8 cellular contexts compared by ENCODE assay signal in genomic region chr1:182446033-182446669, GRCh38. TPM values are rescaled to one million over a fixed set of nuclear protein-coding genes. Genes with fewer than 3 reads are reported as not detected.
DNase-seq lines count a peak whose midpoint lies in the region; FAIRE-seq and TF ChIP-seq lines count a peak whose summit lies in the region.

No MANE protein-coding gene starts in this region.

- H3K27me3 ChIP-seq in BJ (ENCODE audit: control insufficient read depth, insufficient read depth, low read length): no peaks in the 10 kb centered on the region
- H3K27me3 ChIP-seq in keratinocyte (ENCODE audit: control insufficient read depth, extremely low read depth, insufficient read depth, low read length): no peaks in the 10 kb centered on the region
- H3K27me3 ChIP-seq in testis: no peaks in the 10 kb centered on the region

- WGBS in testis, 2 donors: 19 to 23% methylated on average over 3 of the region's 3 CpGs

- H2AFZ ChIP-seq in keratinocyte (ENCODE audit: control insufficient read depth, low read length): no peak overlapping the region

- H3K27ac ChIP-seq in keratinocyte (ENCODE audit: control insufficient read depth, insufficient read depth, low read length) (no peak overlapping the region), testis (no peak overlapping the region)

- H3K36me3 ChIP-seq in BJ (ENCODE audit: control insufficient read depth, insufficient read depth, low read length): no peaks in the 10 kb centered on the region
- H3K36me3 ChIP-seq in keratinocyte (ENCODE audit: control insufficient read depth in 2 of 2, extremely low read depth in 1 of 2, insufficient read depth in 2 of 2, low read length in 2 of 2): no peaks in the 10 kb centered on the region
- no peaks in the 10 kb centered on the region for H3K36me3 ChIP-seq in testis (ENCODE audit: low read depth, missing control alignments)

- no peaks in the 10 kb centered on the region for H4K20me1 ChIP-seq in keratinocyte (ENCODE audit: control insufficient read depth, extremely low read depth, insufficient read depth, low read length)

- no peaks in the 10 kb centered on the region for H3K9me3 ChIP-seq in keratinocyte (ENCODE audit: control insufficient read depth, low read depth, low read length)
- no peaks in the 10 kb centered on the region for H3K9me3 ChIP-seq in testis

- CTCF ChIA-PET in BJ (lab: Yijun Ruan, JAX): interaction anchor here (0.9 to 1.9 kb wide), 3 partner anchors 303 to 341 kb away, joined by 4 to 9 read pairs (median 6); no protein-coding TSS in a partner anchor

- H3K79me2 ChIP-seq in keratinocyte (ENCODE audit: control insufficient read depth, insufficient read depth, low read length): no peaks in the 10 kb centered on the region

- no peak overlapping the region for H3K4me2 ChIP-seq in keratinocyte (ENCODE audit: control insufficient read depth, extremely low read depth, insufficient read depth, low read depth, low read length)

- dilution Hi-C loops in keratinocyte (cut with MboI; ENCODE audit: extremely low pct_ligation_motif_present, low sequenced_read_pairs): loop anchor here (25.0 kb wide), 1 partner anchor 141 kb away; the partner anchor contains the start of gene RNASEL

- H3K4me3 ChIP-seq in BJ (ENCODE audit: low read depth, low read length) (no peak overlapping the region), keratinocyte (ENCODE audit: control insufficient read depth in 2 of 3, extremely low read depth in 1 of 3, insufficient read depth in 2 of 3, low read depth in 1 of 3, low read length in 3 of 3) (no peak overlapping the region), testis (no peak overlapping the region)

- POLR2A ChIA-PET in BJ (lab: Charles Lee): no interaction called here

- TF ChIP-seq POLR2A in GM12891 (IDR thresholded peaks at IDR 0.05; ENCODE audit: low read depth, low read length): no peak
- TF ChIP-seq POLR2A in testis (IDR thresholded peaks at IDR 0.05): no peak

- DNase-seq in BJ (ENCODE audit: low read depth): peak; percentile 1
- DNase-seq in GM12891 (ENCODE audit: insufficient read length, low spot score): no peak
- peak; percentile 76 for DNase-seq in HT-29 (ENCODE audit: low spot score)
- peak; percentile 71 for DNase-seq in NCI-H82 treated with DMSO at 0.1 percent for 48 hours (lab: John Stamatoyannopoulos, UW; ENCODE audit: unreplicated experiment)
- DNase-seq in astrocyte of the hippocampus (ENCODE audit: low read depth, low spot score): peak; percentile 48
- DNase-seq in keratinocyte (ENCODE audit: low read depth, low spot score): no peak
- DNase-seq in testis: no peak
- DNase-seq in mesenteric fat pad (ENCODE audit: low spot score): no peak

- H3K9ac ChIP-seq in keratinocyte (ENCODE audit: control insufficient read depth, extremely low read depth, insufficient read depth, low read length): no peak overlapping the region

- H3K4me1 ChIP-seq in keratinocyte (ENCODE audit: control insufficient read depth, extremely low read depth, insufficient read depth, low read length) (no peaks in the 10 kb centered on the region), testis (no peaks in the 10 kb centered on the region)

- peak; percentile 85 for FAIRE-seq in GM12891 (lab: Jason Lieb, UNC)
- peak; percentile 58 for FAIRE-seq in keratinocyte (lab: Jason Lieb, UNC)

- intact Hi-C loops in testis (cut with DNase I; ENCODE audit: low total_unique reads): no loop called here

- peak; percentile 67 for TF ChIP-seq CTCF in BJ (IDR thresholded peaks at IDR 0.05; ENCODE audit: insufficient read depth, low read depth, low read length)
- TF ChIP-seq CTCF in keratinocyte (optimal IDR thresholded peaks at IDR 0.05 in 1 of 3, IDR thresholded peaks at IDR 0.05 in 1 of 3, conservative IDR thresholded peaks at IDR 0.05 in 1 of 3; ENCODE audit: extremely low read depth in 1 of 3, insufficient read depth in 2 of 3, low read length in 3 of 3): peak; percentile 40 to 72 (median 68)
- peak in 2 of 3 experiments; percentile 41 to 48 for TF ChIP-seq CTCF in testis (IDR thresholded peaks at IDR 0.05)

- no peaks in the 10 kb centered on the region for H3K9me1 ChIP-seq in keratinocyte (ENCODE audit: control insufficient read depth, extremely low read depth, insufficient read depth, low read length)

TF ChIP-seq in GM12891, 5 proteins besides CTCF, POLR2A, EP300 and RAD21:
- no peak for TF ChIP-seq TAF1 (IDR thresholded peaks at IDR 0.05; ENCODE audit: low read depth, low read length)
- TF ChIP-seq PAX5 (IDR thresholded peaks at IDR 0.05; ENCODE audit: insufficient read depth, low read length, severe bottlenecking): no peak
- TF ChIP-seq POLR2AphosphoS5 (IDR thresholded peaks at IDR 0.05; ENCODE audit: low read depth, low read length): no peak
- TF ChIP-seq POU2F2 (IDR thresholded peaks at IDR 0.05; ENCODE audit: low read depth, low read length): no peak
- TF ChIP-seq SPI1 (IDR thresholded peaks at IDR 0.05; ENCODE audit: low read depth, low read length): no peak

RNA-seq across cellular contexts. Expression of gene RGSL1, which starts 3.8 kb away (rescaled TPM):
- polyA plus RNA-seq in BJ (2011; rRNA removed) (not detected in 2 replicates), keratinocyte (not detected in 3 replicates), testis (ENCODE audit: insufficient read depth, low read depth, low replicate concordance) (37.1 TPM)
- not detected in 2 replicates for polyA minus RNA-seq in BJ (2011; rRNA and poly(A)+ RNA removed)
- not detected for polyA plus RNA-seq in GM12891 (2012; ENCODE audit: low read depth, missing spikeins)
- not detected in 2 replicates for total RNA-seq in HT-29 (2014; rRNA removed; shearing (Covaris generic))
- not detected for polyA plus RNA-seq in keratinocyte (2011; ENCODE audit: low read depth)
- polyA plus RNA-seq in keratinocyte (2011; cell fraction: cytosol; rRNA removed): not detected in 2 replicates
- polyA plus RNA-seq in keratinocyte (2011; cell fraction: nucleus; rRNA removed): not detected in 2 replicates
- not detected in 2 replicates for polyA plus RNA-seq in keratinocyte (2012; ENCODE audit: low replicate concordance)
- not detected in 3 replicates for polyA minus RNA-seq in keratinocyte
- not detected for polyA minus RNA-seq in keratinocyte (2011; cell fraction: cytosol; rRNA and poly(A)+ RNA removed)
- polyA minus RNA-seq in keratinocyte (2011; cell fraction: nucleus; rRNA and poly(A)+ RNA removed): not detected in 2 replicates
- total RNA-seq in testis (10 to 100 TPM; 12.6 to 25.9 TPM), mesenteric fat pad (not detected)

RNA-seq across cellular contexts. Expression of gene TEDDM1, which starts 45.7 kb away (rescaled TPM):
- not detected in 2 replicates for polyA plus RNA-seq in BJ (2011; rRNA removed)
- polyA minus RNA-seq in BJ (2011; rRNA and poly(A)+ RNA removed): not detected in 2 replicates
- 0.03 TPM for polyA plus RNA-seq in GM12891 (2012; ENCODE audit: low read depth, missing spikeins)
- total RNA-seq in HT-29 (2014; rRNA removed; shearing (Covaris generic)): not detected in 2 replicates
- not detected in 3 replicates for polyA plus RNA-seq in keratinocyte
- polyA plus RNA-seq in keratinocyte (2011; ENCODE audit: low read depth): not detected
- polyA plus RNA-seq in keratinocyte (2011; cell fraction: cytosol; rRNA removed): not detected in 2 replicates
- not detected in 2 replicates for polyA plus RNA-seq in keratinocyte (2011; cell fraction: nucleus; rRNA removed)
- not detected in 2 replicates for polyA plus RNA-seq in keratinocyte (2012; ENCODE audit: low replicate concordance)
- not detected in 3 replicates for polyA minus RNA-seq in keratinocyte
- not detected for polyA minus RNA-seq in keratinocyte (2011; cell fraction: cytosol; rRNA and poly(A)+ RNA removed)
- polyA minus RNA-seq in keratinocyte (2011; cell fraction: nucleus; rRNA and poly(A)+ RNA removed): not detected in 2 replicates
- not detected for total RNA-seq in testis
- polyA plus RNA-seq in testis (ENCODE audit: insufficient read depth, low read depth, low replicate concordance): not detected
- not detected for total RNA-seq in mesenteric fat pad

RNA-seq across cellular contexts. Expression of gene GLUL, which starts 54.6 kb away (rescaled TPM):
- polyA plus RNA-seq in BJ (2011; rRNA removed) (325 and 494 TPM in 2 replicates), keratinocyte (589 to 619 TPM (median 593 TPM) in 3 replicates), testis (ENCODE audit: insufficient read depth, low read depth, low replicate concordance) (958 TPM)
- 182 and 260 TPM in 2 replicates for polyA minus RNA-seq in BJ (2011; rRNA and poly(A)+ RNA removed)
- polyA plus RNA-seq in GM12891 (2012; ENCODE audit: low read depth, missing spikeins): 90.3 TPM
- 212 and 243 TPM in 2 replicates for total RNA-seq in HT-29 (2014; rRNA removed; shearing (Covaris generic))
- polyA plus RNA-seq in keratinocyte (2011; ENCODE audit: low read depth): 77.7 TPM
- polyA plus RNA-seq in keratinocyte (2011; cell fraction: cytosol; rRNA removed): 486 and 677 TPM in 2 replicates
- 291 and 385 TPM in 2 replicates for polyA plus RNA-seq in keratinocyte (2011; cell fraction: nucleus; rRNA removed)
- polyA plus RNA-seq in keratinocyte (2012; ENCODE audit: low replicate concordance): 237 and 564 TPM in 2 replicates
- 707 to 900 TPM (median 857 TPM) in 3 replicates for polyA minus RNA-seq in keratinocyte
- polyA minus RNA-seq in keratinocyte (2011; cell fraction: cytosol; rRNA and poly(A)+ RNA removed): 552 TPM
- polyA minus RNA-seq in keratinocyte (2011; cell fraction: nucleus; rRNA and poly(A)+ RNA removed): 104 and 175 TPM in 2 replicates
- total RNA-seq in testis (1,000 to 10,000 TPM; 1,066 to 1,224 TPM), mesenteric fat pad (5,065 TPM)

Comparison
In these comparisons a context has a peak if more than half of its experiments do, and no peak if none do; other contexts are left out.
1. DNase-seq: peak in BJ (single experiment), HT-29 (single experiment), NCI-H82 treated with DMSO at 0.1 percent for 48 hours (single experiment) and astrocyte of the hippocampus (single experiment); none in GM12891 (single experiment), keratinocyte (single experiment), testis (single experiment) and mesenteric fat pad (single experiment).
2. RNA of gene RGSL1, which starts 3.8 kb away (total RNA-seq): 12.6 to 25.9 TPM in testis; not detected in HT-29 and not detected in mesenteric fat pad (single experiment); every median in the first group is over 10 times any median in the second.
3. Peak in every context shown above with its lines, with median percentiles within 50 percentile points of each other: CTCF ChIP-seq.